9 cellular contexts compared by ENCODE assay signal in the genomic region with DNA sequence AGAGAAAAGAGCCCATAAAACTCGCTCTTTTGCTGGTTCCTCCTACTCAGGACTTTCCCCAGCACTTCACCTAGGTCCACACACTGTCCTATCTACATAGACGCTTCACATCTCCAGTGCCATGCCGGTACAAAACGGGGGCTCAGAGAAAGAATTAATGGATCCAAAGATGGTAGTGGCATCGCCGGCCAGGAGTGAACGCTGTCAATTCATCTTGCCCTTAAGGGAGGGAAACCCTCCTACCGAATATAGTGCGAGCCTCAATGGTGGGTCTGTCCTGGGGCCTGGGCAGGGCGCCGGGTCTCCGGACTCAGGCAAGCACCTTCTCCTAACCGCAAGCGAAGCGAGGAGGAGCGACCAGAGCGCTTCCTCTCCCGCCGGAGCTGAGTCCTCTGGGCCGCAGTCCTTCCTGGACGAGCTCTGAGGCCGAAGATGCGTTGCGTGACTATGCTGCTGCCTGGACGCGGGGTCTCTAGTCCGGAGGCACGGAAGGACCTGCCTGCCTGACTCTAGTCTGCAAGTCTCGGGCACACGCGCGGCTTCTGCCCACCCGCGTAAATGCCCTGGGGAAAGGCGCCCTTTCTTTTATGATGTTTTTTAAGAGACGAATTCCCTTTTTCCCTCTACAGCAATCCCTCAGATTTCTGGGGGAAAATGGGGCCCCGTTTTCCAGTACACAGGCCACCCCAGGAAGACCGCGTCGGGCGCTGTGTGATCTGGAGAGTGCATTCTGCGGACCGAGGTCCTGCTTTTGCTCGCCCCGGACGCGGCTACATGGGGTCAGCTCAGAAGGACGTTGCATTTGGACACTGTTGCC.
DNase-seq lines count a peak whose midpoint lies in the region; ATAC-seq and TF ChIP-seq lines count a peak whose summit lies in the region.
"Had no signal": no experiment of that assay in that cellular context is flagged by ENCODE, and none has a peak within 500 bp of the region (broad histone marks: within the 10 kb centered on the region; RNA-seq: fewer than 3 reads in every experiment).

No MANE protein-coding gene starts in this region.

- ATAC-seq in IMR-90 (ENCODE audit: low read depth) = no peak

- H3K4me1 ChIP-seq in IMR-90 (ENCODE audit: control insufficient read depth, insufficient read depth, low read length) = peaks cover 4% of the 10 kb centered on the region; the same call in 1 of the 2 replicates
- no peaks in the 10 kb centered on the region; the same call in 1 of the 2 replicates for H3K4me1 ChIP-seq in iPS-20b (ENCODE audit: insufficient read depth, low read length)
- H3K4me1 ChIP-seq in sigmoid colon = peaks cover 0 to 20% (median 18%) of the 10 kb centered on the region in 4 donors

- TF ChIP-seq CTCF in IMR-90 (conservative IDR thresholded peaks at IDR 0.05; ENCODE audit: low read depth, low read length) = no peak
- TF ChIP-seq CTCF in sigmoid colon (IDR thresholded peaks at IDR 0.05) = no peak

- peak overlapping the region; percentile 68 for H3K27ac Mint-ChIP-seq in activated T-helper 1 cell treated with anti-CD3 and anti-CD28 coated beads, Interleukin-12 subunit alpha, Interleukin-12 subunit beta, Interleukin-2, Interleukin-4 antibody, amounts not matched to agents 30 ng/mL and 10 ng/mL and 1 ng/mL, durations not matched to agents 14 hours and 24 hours and 36 hours

- peak overlapping the region; percentile 17; the same call in 1 of the 2 replicates for H3K4me2 ChIP-seq in IMR-90 (ENCODE audit: low read depth, low read length)

- H4K20me1 ChIP-seq in IMR-90 (ENCODE audit: insufficient read depth, low read length) = no peaks in the 10 kb centered on the region

- H3K4ac ChIP-seq in IMR-90 (ENCODE audit: low read depth, low read length) = peak overlapping the region; percentile 48

- H3K9me3 Mint-ChIP-seq in activated T-helper 1 cell treated with anti-CD3 and anti-CD28 coated beads, Interleukin-12 subunit alpha, Interleukin-12 subunit beta, Interleukin-2, Interleukin-4 antibody, amounts not matched to agents 30 ng/mL and 10 ng/mL and 1 ng/mL, durations not matched to agents 14 hours and 24 hours and 36 hours = no peaks in the 10 kb centered on the region

- no peaks in the 10 kb centered on the region for H3K27me3 ChIP-seq in IMR-90 (ENCODE audit: control insufficient read depth, insufficient read depth, low read length)
- peaks cover 51% of the 10 kb centered on the region for H3K27me3 ChIP-seq in iPS-20b (ENCODE audit: insufficient read depth, low read length)
- H3K27me3 ChIP-seq in sigmoid colon = peaks cover 29 to 100% (median 70%) of the 10 kb centered on the region in 3 donors

- peak overlapping the region; percentile 69 to 82; a peak in 2 of 4 replicates for H4K8ac ChIP-seq in IMR-90 (ENCODE audit: low read depth in 2 of 2, low read length in 2 of 2)

- no peak overlapping the region for H3K4me3 ChIP-seq in IMR-90 (ENCODE audit: insufficient read depth, low read depth, low read length)
- H3K4me3 ChIP-seq in iPS-20b (ENCODE audit: low read length) = peak overlapping the region; percentile 33; the same call in 1 of the 2 replicates
- H3K4me3 ChIP-seq in sigmoid colon = peak overlapping the region in 1 of 4 donors; percentile 16

- no peak overlapping the region for H3K56ac ChIP-seq in IMR-90 (ENCODE audit: extremely low read depth, insufficient read depth, low read length)

- POLR2A ChIA-PET in IMR-90 (lab: Charles Lee; ENCODE audit: unreplicated experiment) = no interaction called here

- H3K27ac ChIP-seq in IMR-90 (ENCODE audit: insufficient read depth, low read length) (no peak overlapping the region), iPS-20b (ENCODE audit: low read length) (no peak overlapping the region), sigmoid colon (no peak overlapping the region)
- H3K27ac ChIP-seq: RWPE1 had no signal

- TF ChIP-seq POLR2A in IMR-90 (IDR thresholded peaks at IDR 0.05; ENCODE audit: low read depth, low read length) (no peak), sigmoid colon (IDR thresholded peaks at IDR 0.05) (no peak)

- H3K14ac ChIP-seq in IMR-90 (replicated peaks; ENCODE audit: low read depth, low read length) = 0 out of 2 replicates have a peak overlapping the region, but pooled peaks have one; percentile 68

- H4K5ac ChIP-seq in IMR-90 (ENCODE audit: low read depth, low read length) = peak overlapping the region; percentile 15; the same call in 1 of the 2 replicates

- H2BK5ac ChIP-seq in IMR-90 (ENCODE audit: low read depth, low read length, poor library complexity, severe bottlenecking) = no peak overlapping the region

- H3K79me1 ChIP-seq in IMR-90 (ENCODE audit: low read depth in 1 of 2, low read length in 2 of 2) = no peaks in the 10 kb centered on the region

- H4K91ac ChIP-seq in IMR-90 (ENCODE audit: insufficient read depth, low read depth, low read length) = peak overlapping the region; percentile 65

- no peak for TF ChIP-seq RAD21 in IMR-90 (IDR thresholded peaks at IDR 0.05; ENCODE audit: low read length)

- peak overlapping the region; percentile 90 for H2AFZ ChIP-seq in IMR-90 (replicated peaks; ENCODE audit: low read length, poor library complexity)

- dilution Hi-C loops in IMR-90 (cut with HindIII; ENCODE audit: low sequenced_read_pairs, unreplicated experiment) = no loop called here

- peak overlapping the region; percentile 92; the same call in 1 of the 2 replicates for H3K23ac ChIP-seq in IMR-90 (ENCODE audit: low read depth, low read length)

- peaks cover 74% of the 10 kb centered on the region for H3K4me1 Mint-ChIP-seq in activated T-helper 1 cell treated with anti-CD3 and anti-CD28 coated beads, Interleukin-12 subunit alpha, Interleukin-12 subunit beta, Interleukin-2, Interleukin-4 antibody, amounts not matched to agents 30 ng/mL and 10 ng/mL and 1 ng/mL, durations not matched to agents 14 hours and 24 hours and 36 hours (ENCODE audit: low read depth)

- TF ChIP-seq EP300 in sigmoid colon (IDR thresholded peaks at IDR 0.05) = no peak

- peak overlapping the region; percentile 58 for H2BK120ac ChIP-seq in IMR-90 (ENCODE audit: low read depth, low read length)

- peak overlapping the region; percentile 51; the same call in 1 of the 2 replicates for H2AK5ac ChIP-seq in IMR-90 (ENCODE audit: low read depth, low read length)

- 0 out of 2 replicates have a peak overlapping the region, but pooled peaks have one; percentile 14 for H3K9ac ChIP-seq in IMR-90 (ENCODE audit: low read depth, low read length)
- no peak overlapping the region for H3K9ac ChIP-seq in iPS-20b (ENCODE audit: low read depth, low read length)

- no peak for DNase-seq in IMR-90
- DNase-seq in activated T-helper 1 cell treated with anti-CD3 and anti-CD28 coated beads, Interleukin-12 subunit alpha, Interleukin-12 subunit beta, Interleukin-2, Interleukin-4 antibody, amounts not matched to agents 30 ng/mL and 10 ng/mL and 1 ng/mL, durations not matched to agents 14 hours and 24 hours and 36 hours (ENCODE audit: low spot score) = no peak
- peak; percentile 58 for DNase-seq in sigmoid colon
- no peak for DNase-seq in NCI-H1105 treated with DMSO at 0.1 percent for 48 hours (lab: John Stamatoyannopoulos, UW)
- DNase-seq in kidney glomerular epithelial cell (lab: John Stamatoyannopoulos, UW) = no peak
- DNase-seq in HPDE6-E6E7 (ENCODE audit: extremely low spot score) = no peak
- no peak for DNase-seq in middle frontal gyrus (ENCODE audit: extremely low spot score, low spot score)

- H2AK9ac ChIP-seq in IMR-90 (replicated peaks; ENCODE audit: low read depth, low read length, poor library complexity) = peak overlapping the region; percentile 34

- H2BK15ac ChIP-seq in IMR-90 (ENCODE audit: low read depth, low read length) = peak overlapping the region; percentile 49; the same call in 2 of the 3 replicates

- no TSS peak for BruUV-seq in IMR-90 (replicated peaks; lab: Mats Ljungman, UMichigan)

- in situ Hi-C loops in IMR-90 (cut with MboI; ENCODE audit: low sequenced_read_pairs) = loop anchor here (10.0 kb wide), 1 partner anchor 251 kb away; no protein-coding TSS in a partner anchor

- peaks cover 7% of the 10 kb centered on the region for H3K9me1 ChIP-seq in IMR-90 (ENCODE audit: insufficient read depth, low read length)

- intact Hi-C loops in IMR-90 (cut with micrococcal nuclease) = no loop called here
- intact Hi-C loops in activated T-helper 1 cell treated with anti-CD3 and anti-CD28 coated beads, Interleukin-12 subunit alpha, Interleukin-12 subunit beta, Interleukin-2, Interleukin-4 antibody, amounts not matched to agents 30 ng/mL and 10 ng/mL and 1 ng/mL, durations not matched to agents 14 hours and 24 hours and 36 hours (cut with micrococcal nuclease) = loop anchor here (1.0 kb wide), 1 partner anchor 88 kb away; no protein-coding TSS in a partner anchor
- intact Hi-C loops in sigmoid colon (cut with DNase I) = no loop called here

- H3K18ac ChIP-seq in IMR-90 (ENCODE audit: low read depth, low read length) = peak overlapping the region; percentile 64

- 39% methylated on average over 26 of the region's 48 CpGs; no CpG with 5 or more reads in 1 of the 2 experiments for WGBS in IMR-90 (ENCODE audit: extremely low coverage in 2 of 2, insufficient read length in 1 of 2), 2 experiments
- WGBS in sigmoid colon, 2 donors = 38 to 79% methylated on average over 48 of the region's 48 CpGs

- H3K36me3 ChIP-seq in IMR-90 (ENCODE audit: control insufficient read depth, insufficient read depth, low read length) (no peaks in the 10 kb centered on the region), iPS-20b (ENCODE audit: insufficient read depth, low read depth, low read length) (no peaks in the 10 kb centered on the region), sigmoid colon (no peaks in the 10 kb centered on the region)

- H3K4me3 Mint-ChIP-seq in activated T-helper 1 cell treated with anti-CD3 and anti-CD28 coated beads, Interleukin-12 subunit alpha, Interleukin-12 subunit beta, Interleukin-2, Interleukin-4 antibody, amounts not matched to agents 30 ng/mL and 10 ng/mL and 1 ng/mL, durations not matched to agents 14 hours and 24 hours and 36 hours = peak overlapping the region; percentile 73

- CTCF ChIA-PET in IMR-90 (lab: Yijun Ruan, JAX) = no interaction called here

- H3K36me3 Mint-ChIP-seq in activated T-helper 1 cell treated with anti-CD3 and anti-CD28 coated beads, Interleukin-12 subunit alpha, Interleukin-12 subunit beta, Interleukin-2, Interleukin-4 antibody, amounts not matched to agents 30 ng/mL and 10 ng/mL and 1 ng/mL, durations not matched to agents 14 hours and 24 hours and 36 hours (ENCODE audit: low read depth) = peaks cover 4% of the 10 kb centered on the region

- H3K9me3 ChIP-seq in IMR-90 (ENCODE audit: control insufficient read depth, insufficient read depth, low read length) = peaks cover 2% of the 10 kb centered on the region; the same call in 1 of the 2 replicates
- no peaks in the 10 kb centered on the region for H3K9me3 ChIP-seq in iPS-20b (ENCODE audit: insufficient read depth, low read depth, low read length)
- no peaks in the 10 kb centered on the region for H3K9me3 ChIP-seq in sigmoid colon

- H2BK20ac ChIP-seq in IMR-90 (ENCODE audit: low read depth, low read length) = peak overlapping the region; percentile 66

- H3K27me3 Mint-ChIP-seq in activated T-helper 1 cell treated with anti-CD3 and anti-CD28 coated beads, Interleukin-12 subunit alpha, Interleukin-12 subunit beta, Interleukin-2, Interleukin-4 antibody, amounts not matched to agents 30 ng/mL and 10 ng/mL and 1 ng/mL, durations not matched to agents 14 hours and 24 hours and 36 hours (ENCODE audit: insufficient read depth) = peaks cover 13% of the 10 kb centered on the region
